Comparison of ENCODE assay signal across 9 cellular contexts in the genomic region with DNA sequence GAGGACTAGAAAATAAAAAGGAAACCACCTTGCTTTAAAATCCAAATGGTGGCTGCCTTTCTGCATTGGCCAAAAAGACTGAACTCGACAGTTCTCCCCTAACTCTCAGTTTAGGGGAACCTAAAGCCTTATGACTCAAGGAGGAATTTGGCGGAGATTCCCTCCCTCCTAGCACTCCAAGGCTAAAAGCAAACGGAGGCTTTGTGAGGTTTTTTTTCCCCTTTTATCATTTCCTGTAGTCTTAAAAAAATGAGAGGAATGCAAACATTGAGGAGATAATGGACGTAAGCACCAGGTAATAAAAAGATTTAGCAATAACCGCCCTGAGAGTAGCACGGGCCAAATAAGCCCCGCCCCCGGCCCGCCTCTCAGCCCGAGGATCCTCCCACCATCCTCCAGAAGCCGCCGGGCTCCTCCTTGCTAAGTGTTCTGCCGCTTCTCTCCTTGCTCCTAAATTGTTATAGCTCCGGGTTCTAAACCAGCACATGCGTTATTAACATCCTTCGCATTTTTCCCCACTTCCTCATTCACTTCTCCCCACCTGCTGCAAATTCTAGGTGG. TPM values are rescaled to one million over a fixed set of nuclear protein-coding genes. Genes with fewer than 3 reads are reported as not detected.
DNase-seq lines count a peak whose midpoint lies in the region; ATAC-seq, FAIRE-seq and TF ChIP-seq lines count a peak whose summit lies in the region.
"Had no signal": no experiment of that assay in that cellular context is flagged by ENCODE, and none has a peak within 500 bp of the region (broad histone marks: within the 10 kb centered on the region; RNA-seq: fewer than 3 reads in every experiment).

No MANE protein-coding gene starts in this region.

- no peak overlapping the region for H2BK20ac ChIP-seq in H1 (ENCODE audit: low read length)

- H4K20me1 ChIP-seq in H1 (replicated peaks in 1 of 2; ENCODE audit: control insufficient read depth in 1 of 2, insufficient read depth in 2 of 2, low read length in 2 of 2): no peaks in the 10 kb centered on the region

- H3K27me3 ChIP-seq in H1 (replicated peaks in 1 of 4; ENCODE audit: control insufficient read depth in 3 of 4, extremely low read depth in 1 of 4, insufficient read depth in 3 of 4, low read length in 3 of 4) (no peaks in the 10 kb centered on the region), mucosa of rectum (ENCODE audit: control insufficient read depth in 2 of 2, insufficient read depth in 2 of 2, low read length in 2 of 2) (peaks cover 1 to 8% of the 10 kb centered on the region in 2 donors)

- peak overlapping the region in 1 of 2 experiments; percentile 30; a peak in 2 of 4 replicates for H3K4me2 ChIP-seq in H1 (ENCODE audit: insufficient read depth in 1 of 2, low read depth in 2 of 2, low read length in 2 of 2)

- H3K79me2 ChIP-seq in H1 (ENCODE audit: control insufficient read depth in 1 of 2, insufficient read depth in 2 of 2, low read length in 2 of 2): no peaks in the 10 kb centered on the region

- no peak overlapping the region for H4K91ac ChIP-seq in H1 (replicated peaks; ENCODE audit: insufficient read length, low read length)

- TF ChIP-seq POLR2A in H1 (IDR thresholded peaks at IDR 0.05; ENCODE audit: control extremely low read depth in 1 of 2, low read depth in 2 of 2, low read length in 2 of 2): no peak

- no peak overlapping the region for H2BK12ac ChIP-seq in H1 (ENCODE audit: low read depth, low read length)

- TF ChIP-seq RAD21 in H1 (IDR thresholded peaks at IDR 0.05 in 1 of 2, conservative IDR thresholded peaks at IDR 0.05 in 1 of 2; ENCODE audit: low read depth in 2 of 2, low read length in 2 of 2): no peak

- H3K18ac ChIP-seq in H1 (ENCODE audit: extremely low read depth, low read length): no peak overlapping the region; the same call in 1 of the 2 replicates

- DNase-seq in NCI-H1105 treated with DMSO at 0.1 percent for 48 hours (lab: John Stamatoyannopoulos, UW) (peak; percentile 8), NCI-H1105 (lab: John Stamatoyannopoulos, UW) (no peak), NCI-H2227 treated with DMSO at 0.1 percent for 48 hours (lab: John Stamatoyannopoulos, UW) (peak; percentile 1), H1 (ENCODE audit: low read depth in 1 of 2, low spot score in 2 of 2) (peak in 1 of 2 experiments; percentile 69)
- peak; percentile 75 for DNase-seq in activated CD8-positive, alpha-beta T cell treated with anti-CD3 and anti-CD28 coated beads, Interleukin-2, amount 10 ng/mL, durations not matched to agents 7 days and 5 days
- peak; percentile 29 to 42 for DNase-seq in stimulated activated CD8-positive, alpha-beta memory T cell treated with anti-CD3 and anti-CD28 coated beads, Interleukin-7, amount 100 ng/mL, for 1 hour (ENCODE audit: low read depth in 2 of 2)

- H3K27me3 Mint-ChIP-seq in activated CD8-positive, alpha-beta T cell treated with anti-CD3 and anti-CD28 coated beads, Interleukin-2, amount 10 ng/mL, durations not matched to agents 7 days and 5 days (ENCODE audit: low read depth): peaks cover 33% of the 10 kb centered on the region

- no peak overlapping the region for H3K27ac ChIP-seq in H1 (ENCODE audit: low read depth, low read length)
- no peak overlapping the region for H3K27ac ChIP-seq in mucosa of rectum (ENCODE audit: low read depth in 2 of 2, low read length in 2 of 2)

- H3K9me3 Mint-ChIP-seq in activated CD8-positive, alpha-beta T cell treated with anti-CD3 and anti-CD28 coated beads, Interleukin-2, amount 10 ng/mL, durations not matched to agents 7 days and 5 days (ENCODE audit: insufficient read depth): no peaks in the 10 kb centered on the region

- H4K5ac ChIP-seq in H1 (ENCODE audit: insufficient read length, low read depth, low read length): no peak overlapping the region

- H2AFZ ChIP-seq in H1 (ENCODE audit: low read length): 0 out of 2 replicates have a peak overlapping the region, but pooled peaks have one; percentile 75

- H3K27ac Mint-ChIP-seq in activated CD8-positive, alpha-beta T cell treated with anti-CD3 and anti-CD28 coated beads, Interleukin-2, amount 10 ng/mL, durations not matched to agents 7 days and 5 days: no peak overlapping the region

- ATAC-seq in activated CD8-positive, alpha-beta T cell treated with anti-CD3 and anti-CD28 coated beads, Interleukin-2, amount 10 ng/mL, durations not matched to agents 7 days and 5 days: peak; percentile 62
- ATAC-seq in HG03108 (IDR thresholded peaks at IDR 0.05; ENCODE audit: unreplicated experiment): no peak

- H3K23me2 ChIP-seq in H1 (ENCODE audit: low read depth, low read length): no peaks in the 10 kb centered on the region

- H3K23ac ChIP-seq in H1 (ENCODE audit: insufficient read length): no peak overlapping the region

- H3K4me1 ChIP-seq in H1 (replicated peaks in 1 of 4; ENCODE audit: control insufficient read depth in 3 of 4, insufficient read depth in 4 of 4, low read length in 3 of 4) (peaks cover 5 to 22% (median 13%) of the 10 kb centered on the region in 4 experiments), mucosa of rectum (ENCODE audit: control insufficient read depth in 2 of 2, insufficient read depth in 2 of 2, low read length in 2 of 2) (peaks cover 14 to 15% of the 10 kb centered on the region in 2 donors)

- FAIRE-seq in H1 (lab: Jason Lieb, UNC): no peak
- FAIRE-seq: A204.1 had no signal

- no peak for TF ChIP-seq CTCF in H1 (IDR thresholded peaks at IDR 0.05; ENCODE audit: control extremely low read depth in 1 of 3, insufficient read depth in 1 of 3, low read depth in 1 of 3, low read length in 3 of 3)

- no peaks in the 10 kb centered on the region for H3K9me3 ChIP-seq in H1 (ENCODE audit: insufficient read depth in 2 of 2, low read depth in 1 of 2, low read length in 1 of 2)
- H3K9me3 ChIP-seq in mucosa of rectum (ENCODE audit: control insufficient read depth in 2 of 2, low read length in 2 of 2): no peaks in the 10 kb centered on the region

- no peaks in the 10 kb centered on the region for H3K36me3 ChIP-seq in H1 (ENCODE audit: control insufficient read depth in 2 of 4, insufficient read depth in 4 of 4, low read length in 3 of 4)
- no peaks in the 10 kb centered on the region for H3K36me3 ChIP-seq in mucosa of rectum (ENCODE audit: control insufficient read depth in 2 of 2, insufficient read depth in 2 of 2, low read length in 2 of 2)

- CTCF ChIA-PET in activated CD8-positive, alpha-beta T cell treated with anti-CD3 and anti-CD28 coated beads, Interleukin-2, amount 10 ng/mL, durations not matched to agents 7 days and 5 days (lab: Charles Lee): interaction anchor here (0.6 to 1.0 kb wide), 3 partner anchors 10 to 24 kb away, joined by 3 to 4 read pairs (median 3); no protein-coding TSS in a partner anchor
- CTCF ChIA-PET in H1 (lab: Charles Lee; ENCODE audit: partially characterized antibody): interaction anchor here (0.6 to 3.5 kb wide), 8 partner anchors 9 to 82 kb away, joined by 3 to 13 read pairs (median 4); no protein-coding TSS in a partner anchor

- WGBS in H1 (ENCODE audit: extremely low coverage in 1 of 2, insufficient coverage in 1 of 2, insufficient read length in 1 of 2, insufficient replicate concordance in 2 of 2, low coverage in 1 of 2, low lambda C conversion rate in 2 of 2, missing lambda C conversion rate in 1 of 2), 2 experiments: 16% methylated on average over 15 of the region's 16 CpGs; no CpG with 5 or more reads in 1 of the 2 experiments

- peak overlapping the region; percentile 35 for H3K4me3 Mint-ChIP-seq in activated CD8-positive, alpha-beta T cell treated with anti-CD3 and anti-CD28 coated beads, Interleukin-2, amount 10 ng/mL, durations not matched to agents 7 days and 5 days

- no peak overlapping the region for H3K4ac ChIP-seq in H1 (replicated peaks; ENCODE audit: insufficient read length, low read depth, low read length)

- H3K56ac ChIP-seq in H1 (replicated peaks; ENCODE audit: insufficient read length, low read depth, low read length): no peak overlapping the region

- H2BK120ac ChIP-seq in H1 (replicated peaks; ENCODE audit: low read depth, low read length): no peak overlapping the region

- TF ChIP-seq EP300 in H1 (IDR thresholded peaks at IDR 0.05; ENCODE audit: borderline replicate concordance in 1 of 2, low read depth in 2 of 2, low read length in 2 of 2): no peak

- H2BK5ac ChIP-seq in H1 (ENCODE audit: low read depth, low read length): no peak overlapping the region

- peaks cover 33% of the 10 kb centered on the region for H3K4me1 Mint-ChIP-seq in activated CD8-positive, alpha-beta T cell treated with anti-CD3 and anti-CD28 coated beads, Interleukin-2, amount 10 ng/mL, durations not matched to agents 7 days and 5 days (ENCODE audit: low read depth)

- peak overlapping the region in 1 of 4 experiments; percentile 34; a peak in 1 of 8 replicates for H3K4me3 ChIP-seq in H1 (ENCODE audit: extremely low read depth in 1 of 4, insufficient read depth in 2 of 4, low read depth in 3 of 4, low read length in 4 of 4)
- H3K4me3 ChIP-seq in mucosa of rectum (ENCODE audit: low read length in 2 of 2): peak overlapping the region; percentile 30 to 37

- H3K14ac ChIP-seq in H1 (ENCODE audit: insufficient read length): no peak overlapping the region

- no peak overlapping the region for H4K8ac ChIP-seq in H1 (ENCODE audit: extremely low read depth, insufficient read depth, low read length)

- POLR2A ChIA-PET in activated CD8-positive, alpha-beta T cell treated with anti-CD3 and anti-CD28 coated beads, Interleukin-2, amount 10 ng/mL, durations not matched to agents 7 days and 5 days (lab: Charles Lee): interaction anchor here (0.7 kb wide), 1 partner anchor 814 kb away, joined by 4 read pairs; no protein-coding TSS in a partner anchor
- POLR2A ChIA-PET in H1 (lab: Charles Lee; ENCODE audit: partially characterized antibody): no interaction called here

- H2AK5ac ChIP-seq in H1 (ENCODE audit: low read depth, low read length): no peak overlapping the region

- no peak overlapping the region for H3K9ac ChIP-seq in H1 (replicated peaks in 1 of 4; ENCODE audit: extremely low read depth in 1 of 4, low read depth in 3 of 4, low read length in 3 of 4)
- H3K9ac ChIP-seq in mucosa of rectum (ENCODE audit: low read depth in 1 of 2, low read length in 2 of 2): no peak overlapping the region

- H3K79me1 ChIP-seq in H1 (ENCODE audit: low read depth, low read length): no peaks in the 10 kb centered on the region

- no peaks in the 10 kb centered on the region for H3K36me3 Mint-ChIP-seq in activated CD8-positive, alpha-beta T cell treated with anti-CD3 and anti-CD28 coated beads, Interleukin-2, amount 10 ng/mL, durations not matched to agents 7 days and 5 days (ENCODE audit: low read depth)

- no peak overlapping the region for H2BK15ac ChIP-seq in H1 (ENCODE audit: low read length)

RNA-seq across cellular contexts. Expression of a gene that starts 5.8 kb away (rescaled TPM):
- total RNA-seq in activated CD8-positive, alpha-beta T cell treated with anti-CD3 and anti-CD28 coated beads, Interleukin-2, amount 10 ng/mL, durations not matched to agents 7 days and 5 days: under 1 TPM in 1 of 2 experiments, not detected in 1; 0.53 TPM
- 5.3 and 7.1 TPM in 2 replicates for total RNA-seq in H1 (2021; fragmentation: NEBNext Ultra II Directional; extraction: Animal tissue kit (Norgen Biotek cat#: 25700))
- polyA plus RNA-seq in H1 (2011; rRNA removed): 2.1 and 3.8 TPM in 2 replicates
- polyA plus RNA-seq in H1 (2011; cell fraction: cytosol; rRNA removed): 4.4 TPM
- 11.5 TPM for polyA plus RNA-seq in H1 (2011; cell fraction: nucleus; rRNA removed)
- 2.1 to 3.7 TPM (median 2.8 TPM) in 4 replicates for polyA plus RNA-seq in H1 (2012, experiment 1 of 2)
- 1.6 TPM for polyA plus RNA-seq in H1 (2012, experiment 2 of 2)
- 4.3 TPM for polyA plus RNA-seq in H1 (2013, experiment 1 of 2)
- 4.4 TPM for polyA plus RNA-seq in H1 (2013, experiment 2 of 2)
- 3.3 and 3.9 TPM in 2 replicates for polyA minus RNA-seq in H1 (2011; rRNA and poly(A)+ RNA removed)
- polyA minus RNA-seq in H1 (2011; cell fraction: cytosol; rRNA and poly(A)+ RNA removed): 4.9 TPM
- 7.5 TPM for polyA minus RNA-seq in H1 (2011; cell fraction: nucleus; rRNA and poly(A)+ RNA removed)
